ENCODE assay signal across 8 cellular contexts in the genomic region with DNA sequence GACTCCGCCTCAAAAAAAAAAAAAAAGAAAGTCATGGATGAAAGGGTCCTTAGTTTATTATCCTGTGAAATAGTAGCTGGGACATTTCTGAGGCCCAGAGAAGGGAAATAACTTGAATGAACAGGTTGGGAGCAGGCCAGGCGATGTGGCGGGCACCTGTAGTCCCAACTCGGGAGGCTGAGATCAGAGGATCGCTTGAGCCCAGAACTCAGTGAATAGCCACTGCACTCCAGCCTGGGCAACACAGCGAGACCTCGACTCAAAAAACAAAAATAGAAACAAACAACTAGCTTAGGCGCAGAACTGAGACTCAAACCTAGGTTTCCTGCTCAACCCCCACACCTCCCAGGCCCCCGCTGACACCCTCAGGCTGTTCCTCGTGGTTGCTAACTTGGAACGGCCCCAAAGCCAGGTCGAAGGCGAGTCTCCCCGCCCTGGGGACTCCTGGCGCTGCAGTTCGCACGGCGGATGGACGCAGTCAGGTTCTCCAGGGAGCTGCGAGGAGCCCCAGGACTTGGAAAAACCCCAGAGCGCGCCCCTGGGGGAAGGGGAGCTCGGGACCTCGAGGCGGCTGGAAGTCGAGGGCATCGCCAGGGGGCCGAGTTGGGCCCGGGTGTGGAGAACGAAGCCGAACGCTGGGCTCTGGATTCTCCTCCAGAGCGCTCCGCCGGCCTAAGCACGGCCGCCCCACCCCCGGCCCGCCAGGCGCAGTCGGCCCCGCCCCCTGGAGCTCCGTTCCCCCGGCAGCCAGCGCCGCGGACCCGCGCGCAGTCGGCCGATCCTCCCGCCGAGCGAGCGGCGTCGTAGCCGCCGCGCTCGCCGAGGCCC. TPM values are rescaled to one million over a fixed set of nuclear protein-coding genes. Genes with fewer than 3 reads are reported as not detected.
A peak's percentile ranks its signal among the peaks of the same experiment; 100 is the strongest.
DNase-seq lines count a peak whose midpoint lies in the region; ATAC-seq and TF ChIP-seq lines count a peak whose summit lies in the region.

A gene with protein sequence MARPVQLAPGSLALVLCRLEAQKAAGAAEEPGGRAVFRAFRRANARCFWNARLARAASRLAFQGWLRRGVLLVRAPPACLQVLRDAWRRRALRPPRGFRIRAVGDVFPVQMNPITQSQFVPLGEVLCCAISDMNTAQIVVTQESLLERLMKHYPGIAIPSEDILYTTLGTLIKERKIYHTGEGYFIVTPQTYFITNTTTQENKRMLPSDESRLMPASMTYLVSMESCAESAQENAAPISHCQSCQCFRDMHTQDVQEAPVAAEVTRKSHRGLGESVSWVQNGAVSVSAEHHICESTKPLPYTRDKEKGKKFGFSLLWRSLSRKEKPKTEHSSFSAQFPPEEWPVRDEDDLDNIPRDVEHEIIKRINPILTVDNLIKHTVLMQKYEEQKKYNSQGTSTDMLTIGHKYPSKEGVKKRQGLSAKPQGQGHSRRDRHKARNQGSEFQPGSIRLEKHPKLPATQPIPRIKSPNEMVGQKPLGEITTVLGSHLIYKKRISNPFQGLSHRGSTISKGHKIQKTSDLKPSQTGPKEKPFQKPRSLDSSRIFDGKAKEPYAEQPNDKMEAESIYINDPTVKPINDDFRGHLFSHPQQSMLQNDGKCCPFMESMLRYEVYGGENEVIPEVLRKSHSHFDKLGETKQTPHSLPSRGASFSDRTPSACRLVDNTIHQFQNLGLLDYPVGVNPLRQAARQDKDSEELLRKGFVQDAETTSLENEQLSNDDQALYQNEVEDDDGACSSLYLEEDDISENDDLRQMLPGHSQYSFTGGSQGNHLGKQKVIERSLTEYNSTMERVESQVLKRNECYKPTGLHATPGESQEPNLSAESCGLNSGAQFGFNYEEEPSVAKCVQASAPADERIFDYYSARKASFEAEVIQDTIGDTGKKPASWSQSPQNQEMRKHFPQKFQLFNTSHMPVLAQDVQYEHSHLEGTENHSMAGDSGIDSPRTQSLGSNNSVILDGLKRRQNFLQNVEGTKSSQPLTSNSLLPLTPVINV (plus strand): TSS at position 768 of the 828 bp plus-strand sequence. CDS start 93 bp downstream, outside the sequence.

- H3K4me1 Mint-ChIP-seq in activated T-cell treated with anti-CD3 and anti-CD28 coated beads, Interleukin-2, amount 50 U/mL, for 72 hours (ENCODE audit: low read depth): peaks cover 16% of the 10 kb centered on the region
- no peaks in the 10 kb centered on the region for H3K4me1 Mint-ChIP-seq in nephron

- no peak within 1 kb of the TSS for H3K27ac Mint-ChIP-seq in activated T-cell treated with anti-CD3 and anti-CD28 coated beads, Interleukin-2, amount 50 U/mL, for 72 hours
- peak within 1 kb of the TSS; percentile 55 to 90 (median 76) for H3K27ac Mint-ChIP-seq in nephron

- H3K79me2 ChIP-seq in OCI-LY3 (ENCODE audit: low read length): no peaks in the 10 kb centered on the region

- no peaks in the 10 kb centered on the region for H3K27me3 Mint-ChIP-seq in activated T-cell treated with anti-CD3 and anti-CD28 coated beads, Interleukin-2, amount 50 U/mL, for 72 hours (ENCODE audit: low read depth)
- peaks cover 11% of the 10 kb centered on the region for H3K27me3 Mint-ChIP-seq in nephron (ENCODE audit: low read depth)

- H3K4me1 ChIP-seq in A673 (ENCODE audit: insufficient read depth, low read length, poor library complexity, severe bottlenecking): no peaks in the 10 kb centered on the region
- H3K4me1 ChIP-seq in OCI-LY3 (ENCODE audit: low read length): no peaks in the 10 kb centered on the region
- H3K4me1 ChIP-seq in esophagus squamous epithelium: peaks cover 0 to 16% (median 5%) of the 10 kb centered on the region in 3 donors

- POLR2A ChIA-PET in A673 (lab: Charles Lee; ENCODE audit: low non-redundant PET): interaction anchor here (0.6 kb wide), 1 partner anchor 47 kb away, joined by 3 read pairs; no protein-coding TSS in a partner anchor

- H3K36me3 Mint-ChIP-seq in activated T-cell treated with anti-CD3 and anti-CD28 coated beads, Interleukin-2, amount 50 U/mL, for 72 hours (ENCODE audit: insufficient read depth in 2 of 2): no peaks in the 10 kb centered on the region
- no peaks in the 10 kb centered on the region for H3K36me3 Mint-ChIP-seq in nephron (ENCODE audit: low read depth)

- H3K27me3 ChIP-seq in A673 (replicated peaks; ENCODE audit: insufficient read depth, low read depth, low read length, poor library complexity) (no peaks in the 10 kb centered on the region), OCI-LY3 (ENCODE audit: low read depth, low read length) (0 out of 2 replicates have a peak, but pooled peaks cover 3% of the 10 kb centered on the region), esophagus squamous epithelium (peaks cover 0 to 21% (median 0%) of the 10 kb centered on the region in 4 donors)

- H3K27ac ChIP-seq in A673 (ENCODE audit: low read depth, low read length, poor library complexity, severe bottlenecking) (peak within 1 kb of the TSS; percentile 55), OCI-LY3 (ENCODE audit: low read length) (no peak within 1 kb of the TSS), esophagus squamous epithelium (peak within 1 kb of the TSS; percentile 52 to 72 (median 64))

- H3K9me3 ChIP-seq in A673 (ENCODE audit: low read depth, low read length, poor library complexity, severe bottlenecking) (no peaks in the 10 kb centered on the region), OCI-LY3 (ENCODE audit: insufficient read depth, low read length) (no peaks in the 10 kb centered on the region), esophagus squamous epithelium (no peaks in the 10 kb centered on the region)

- no peak for TF ChIP-seq POLR2A in esophagus squamous epithelium (IDR thresholded peaks at IDR 0.05)

- no peak for TF ChIP-seq CTCF in A673 (conservative IDR thresholded peaks at IDR 0.05; ENCODE audit: low read depth, low read length)
- no peak for TF ChIP-seq CTCF in OCI-LY3 (IDR thresholded peaks at IDR 0.05; ENCODE audit: low read depth, low read length)
- no peak for TF ChIP-seq CTCF in esophagus squamous epithelium (IDR thresholded peaks at IDR 0.05)
- no peak for TF ChIP-seq CTCF in nephron (IDR thresholded peaks at IDR 0.05; ENCODE audit: unreplicated experiment in 3 of 3)

- H3K4me3 ChIP-seq in A673 (ENCODE audit: low read depth, low read length, poor library complexity, severe bottlenecking): peak within 1 kb of the TSS; percentile 66
- H3K4me3 ChIP-seq in OCI-LY3 (ENCODE audit: low read length): peak within 1 kb of the TSS; percentile 99
- H3K4me3 ChIP-seq in esophagus squamous epithelium: peak within 1 kb of the TSS; percentile 53 to 73 (median 60)

- no peaks in the 10 kb centered on the region for H3K36me3 ChIP-seq in A673 (ENCODE audit: insufficient read depth, low read length, poor library complexity, severe bottlenecking)
- no peaks in the 10 kb centered on the region for H3K36me3 ChIP-seq in OCI-LY3 (replicated peaks; ENCODE audit: low read depth, low read length)
- H3K36me3 ChIP-seq in esophagus squamous epithelium: no peaks in the 10 kb centered on the region

- peak; percentile 83 for DNase-seq in A673 (ENCODE audit: low spot score)
- DNase-seq in activated T-cell treated with anti-CD3 and anti-CD28 coated beads, Interleukin-2, amount 50 U/mL, for 72 hours: peak; percentile 73
- no peak for DNase-seq in esophagus squamous epithelium (lab: John Stamatoyannopoulos, UW)
- DNase-seq in stromal cell of bone marrow (ENCODE audit: low read depth): peak; percentile 16

- peak within 1 kb of the TSS; percentile 81 for H3K9ac ChIP-seq in OCI-LY3 (ENCODE audit: low read length)

- peak; percentile 36 for ATAC-seq in GM18861 (IDR thresholded peaks at IDR 0.05; ENCODE audit: unreplicated experiment)
- ATAC-seq in HG03378 (IDR thresholded peaks at IDR 0.05; ENCODE audit: unreplicated experiment): peak; percentile 51
- peak; percentile 85 to 86 for ATAC-seq in activated T-cell treated with anti-CD3 and anti-CD28 coated beads, Interleukin-2, amount 50 U/mL, for 72 hours (replicated peaks in 1 of 2)

- peak within 1 kb of the TSS; percentile 95 for H2AFZ ChIP-seq in OCI-LY3 (ENCODE audit: low read depth, low read length)

- no peaks in the 10 kb centered on the region for H4K20me1 ChIP-seq in OCI-LY3 (ENCODE audit: insufficient read depth, low read length)

- peak within 1 kb of the TSS; percentile 80 to 82 for H3K4me3 Mint-ChIP-seq in activated T-cell treated with anti-CD3 and anti-CD28 coated beads, Interleukin-2, amount 50 U/mL, for 72 hours
- H3K4me3 Mint-ChIP-seq in nephron: peak within 1 kb of the TSS; percentile 85 to 90 (median 90)

- 19 to 25% methylated on average over 9 to 14 of the region's 63 CpGs for WGBS in esophagus squamous epithelium, 2 donors

- intact Hi-C loops in A673 (cut with micrococcal nuclease; ENCODE audit: unreplicated experiment) (no loop called here), esophagus squamous epithelium (cut with DNase I) (no loop called here)

- CTCF ChIA-PET in A673 (lab: Charles Lee): interaction anchor here (0.5 kb wide), 1 partner anchor 13 kb away, joined by 6 read pairs; no protein-coding TSS in a partner anchor

- no peaks in the 10 kb centered on the region for H3K9me3 Mint-ChIP-seq in activated T-cell treated with anti-CD3 and anti-CD28 coated beads, Interleukin-2, amount 50 U/mL, for 72 hours
- no peaks in the 10 kb centered on the region for H3K9me3 Mint-ChIP-seq in nephron

- BruUV-seq in A673 (replicated peaks; lab: Mats Ljungman, UMichigan): no TSS peak

- H3K4me2 ChIP-seq in OCI-LY3 (ENCODE audit: low read length): peak within 1 kb of the TSS; percentile 94

RNA-seq across cellular contexts. Expression of the gene that starts here (rescaled TPM):
- total RNA-seq in A673 (2021) (2.1 and 2.4 TPM in 2 replicates), esophagus squamous epithelium (1 to 10 TPM in 3 of 4 donors, under 1 TPM in 1; 0.19 to 2.1 (median 1.5) TPM)
- total RNA-seq in activated T-cell treated with anti-CD3 and anti-CD28 coated beads, Interleukin-2, amount 50 U/mL, for 72 hours: under 1 TPM; 0.19 to 0.41 TPM

Comparison
In these comparisons a context has a peak if more than half of its experiments do, and no peak if none do; other contexts are left out.
1. Peak in DNase-seq and ATAC-seq in activated T-cell treated with anti-CD3 and anti-CD28 coated beads, Interleukin-2, amount 50 U/mL, for 72 hours; RNA of the gene not detected or under 1 TPM.